ENCODE assay signal across 1 cellular context in the genomic region with DNA sequence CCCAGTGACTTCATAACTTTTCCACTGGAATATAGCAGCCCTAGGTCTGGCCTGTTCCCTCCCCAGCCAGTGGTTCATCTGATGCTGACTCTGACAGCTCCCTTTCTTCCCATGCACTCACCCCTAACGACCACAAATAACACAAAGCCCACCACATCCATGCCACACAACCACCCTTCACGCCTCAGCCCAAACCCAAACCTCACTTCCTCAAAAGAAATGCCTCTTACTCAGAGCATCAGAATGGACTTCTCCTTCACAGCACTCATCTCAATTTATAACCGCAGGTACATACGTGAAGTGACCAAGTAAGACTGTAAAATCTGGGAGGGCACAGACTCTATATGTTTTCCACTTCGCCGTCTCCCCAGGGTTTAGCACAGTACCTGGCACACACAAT.
TF ChIP-seq lines count a peak whose summit lies in the region.

No MANE protein-coding gene starts in this region.

TF ChIP-seq in GM12878, 131 proteins besides CTCF, POLR2A, EP300 and RAD21 (continued from another document):
- TF ChIP-seq BMI1 (IDR thresholded peaks at IDR 0.05; ENCODE audit: borderline replicate concordance) = no peak
- TF ChIP-seq KAT2A (conservative IDR thresholded peaks at IDR 0.05; ENCODE audit: control insufficient read depth, low read depth, low read length) = no peak
- TF ChIP-seq RFX5 (IDR thresholded peaks at IDR 0.05; ENCODE audit: low read depth, low read length) = no peak
- TF ChIP-seq EGR1 (IDR thresholded peaks at IDR 0.05; ENCODE audit: borderline replicate concordance in 1 of 2, low read depth in 2 of 2, low read length in 2 of 2) = no peak
- TF ChIP-seq PAX8 (IDR thresholded peaks at IDR 0.05) = no peak
- TF ChIP-seq RELA (IDR thresholded peaks at IDR 0.05; ENCODE audit: borderline replicate concordance, partially characterized antibody) = no peak
- no peak for TF ChIP-seq TCF7 (IDR thresholded peaks at IDR 0.05; ENCODE audit: borderline replicate concordance)
- TF ChIP-seq E4F1 (IDR thresholded peaks at IDR 0.05; ENCODE audit: borderline replicate concordance, partially characterized antibody) = no peak
- TF ChIP-seq ATF7 (IDR thresholded peaks at IDR 0.05; ENCODE audit: low read depth) = no peak
- TF ChIP-seq ZNF217 (IDR thresholded peaks at IDR 0.05) = no peak
- no peak for TF ChIP-seq NFXL1 (IDR thresholded peaks at IDR 0.05; ENCODE audit: borderline replicate concordance)
- no peak for TF ChIP-seq EZH2 (IDR thresholded peaks at IDR 0.05; ENCODE audit: borderline replicate concordance, control insufficient read depth, low read depth, low read length)
- no peak for TF ChIP-seq RB1 (IDR thresholded peaks at IDR 0.05; ENCODE audit: borderline replicate concordance)
- no peak for TF ChIP-seq NKRF (conservative IDR thresholded peaks at IDR 0.05)
- TF ChIP-seq JUNB (IDR thresholded peaks at IDR 0.05) = no peak
